25 cellular contexts compared by ENCODE assay signal in genomic region chrX:148412006-148412405, GRCh38.
A peak's percentile ranks its signal among the peaks of the same experiment; 100 is the strongest.
DNase-seq lines count a peak whose midpoint lies in the region; ATAC-seq and TF ChIP-seq lines count a peak whose summit lies in the region.
"Had no signal": no experiment of that assay in that cellular context is flagged by ENCODE, and none has a peak within 500 bp of the region (broad histone marks: within the 10 kb centered on the region; RNA-seq: fewer than 3 reads in every experiment).

No MANE protein-coding gene starts in this region.

- peaks cover 51% of the 10 kb centered on the region for H3K27me3 Mint-ChIP-seq in activated T-cell treated with anti-CD3 and anti-CD28 coated beads, Interleukin-2, amount 50 U/mL, for 72 hours (ENCODE audit: low read depth)
- H3K27me3 Mint-ChIP-seq in mesothelial cell of epicardium (ENCODE audit: low read depth): peaks cover 4% of the 10 kb centered on the region
- H3K27me3 Mint-ChIP-seq: activated CD4-positive, alpha-beta T cell treated with anti-CD3 and anti-CD28 coated beads, Interleukin-2, amount 10 ng/mL, durations not matched to agents 7 days and 5 days; brain; type B pancreatic cell had no signal

- no peak for TF ChIP-seq CTCF in mesothelial cell of epicardium (IDR thresholded peaks at IDR 0.05; ENCODE audit: unreplicated experiment)

- no peak for DNase-seq in activated T-cell treated with anti-CD3 and anti-CD28 coated beads, Interleukin-2, amount 50 U/mL, for 72 hours
- DNase-seq in activated T-cell treated with anti-CD3 and anti-CD28 coated beads, Interleukin-2, amount 50 U/mL, for 1 hour: no peak
- DNase-seq in HT1080 (ENCODE audit: low read depth): peak; percentile 61
- peak; percentile 0 for DNase-seq in amniotic epithelial cell (ENCODE audit: low read depth)
- DNase-seq in renal cortical epithelial cell (ENCODE audit: low read depth): peak; percentile 75
- DNase-seq in C1 segment of cervical spinal cord (lab: John Stamatoyannopoulos, UW): no peak
- DNase-seq in mesothelial cell of epicardium (ENCODE audit: low spot score in 2 of 2, unreplicated experiment in 2 of 2): no peak
- DNase-seq in mesenteric fat pad (ENCODE audit: low spot score): no peak
- DNase-seq: activated CD4-positive, alpha-beta T cell treated with anti-CD3 and anti-CD28 coated beads, Interleukin-2, amount 10 ng/mL, durations not matched to agents 7 days and 5 days; H7; kidney glomerular epithelial cell; naive thymus-derived CD4-positive, alpha-beta T cell; NCI-H1048; NCI-H1694; NCI-H446; NCI-H774; sigmoid colon; stimulated activated CD4-positive, alpha-beta T cell treated with anti-CD3 and anti-CD28 coated beads, Interleukin-12 subunit alpha, Interleukin-12 subunit beta, amount 100 ng/mL, for 4 hours; stimulated activated CD4-positive, alpha-beta T cell treated with anti-CD3 and anti-CD28 coated beads, Interleukin-4, amount 100 ng/mL, for 1 hour; SW 1271; T-helper 9 cell; WERI-Rb-1 had no signal

- H3K4me1 Mint-ChIP-seq in activated T-cell treated with anti-CD3 and anti-CD28 coated beads, Interleukin-2, amount 50 U/mL, for 72 hours (ENCODE audit: low read depth): peaks cover 14% of the 10 kb centered on the region
- H3K4me1 Mint-ChIP-seq in mesothelial cell of epicardium: no peaks in the 10 kb centered on the region
- H3K4me1 Mint-ChIP-seq: activated CD4-positive, alpha-beta T cell treated with anti-CD3 and anti-CD28 coated beads, Interleukin-2, amount 10 ng/mL, durations not matched to agents 7 days and 5 days; brain had no signal

- ATAC-seq in activated T-cell treated with anti-CD3 and anti-CD28 coated beads, Interleukin-2, amount 50 U/mL, for 72 hours (replicated peaks in 1 of 2): peak; percentile 80 to 93
- ATAC-seq: naive thymus-derived CD4-positive, alpha-beta T cell had no signal

- H3K4me3 Mint-ChIP-seq in activated T-cell treated with anti-CD3 and anti-CD28 coated beads, Interleukin-2, amount 50 U/mL, for 72 hours: peak overlapping the region in 1 of 2 donors; percentile 27
- no peak overlapping the region for H3K4me3 Mint-ChIP-seq in mesothelial cell of epicardium
- H3K4me3 Mint-ChIP-seq: activated CD4-positive, alpha-beta T cell treated with anti-CD3 and anti-CD28 coated beads, Interleukin-2, amount 10 ng/mL, durations not matched to agents 7 days and 5 days; brain; naive thymus-derived CD4-positive, alpha-beta T cell; type B pancreatic cell had no signal

- H3K9me3 Mint-ChIP-seq in activated T-cell treated with anti-CD3 and anti-CD28 coated beads, Interleukin-2, amount 50 U/mL, for 72 hours: peaks cover 0 to 1% of the 10 kb centered on the region in 2 donors
- peaks cover 44% of the 10 kb centered on the region for H3K9me3 Mint-ChIP-seq in mesothelial cell of epicardium
- H3K9me3 Mint-ChIP-seq: activated CD4-positive, alpha-beta T cell treated with anti-CD3 and anti-CD28 coated beads, Interleukin-2, amount 10 ng/mL, durations not matched to agents 7 days and 5 days; activated T-helper 2 cell treated with anti-CD3 and anti-CD28 coated beads, Interferon-gamma antibody, Interleukin-2, Interleukin-4, amounts not matched to agents 10 μg/mL and 5 μg/mL and 100 μg/mL, durations not matched to agents 14 hours and 24 hours and 36 hours; brain; type B pancreatic cell had no signal

- no peak overlapping the region for H3K27ac Mint-ChIP-seq in activated T-cell treated with anti-CD3 and anti-CD28 coated beads, Interleukin-2, amount 50 U/mL, for 72 hours
- H3K27ac Mint-ChIP-seq in mesothelial cell of epicardium: no peak overlapping the region
- H3K27ac Mint-ChIP-seq: activated CD4-positive, alpha-beta T cell treated with anti-CD3 and anti-CD28 coated beads, Interleukin-2, amount 10 ng/mL, durations not matched to agents 7 days and 5 days; activated T-helper 2 cell treated with anti-CD3 and anti-CD28 coated beads, Interferon-gamma antibody, Interleukin-2, Interleukin-4, amounts not matched to agents 10 μg/mL and 5 μg/mL and 100 μg/mL, durations not matched to agents 14 hours and 24 hours and 36 hours; brain; naive thymus-derived CD4-positive, alpha-beta T cell; type B pancreatic cell had no signal

- no peaks in the 10 kb centered on the region for H3K36me3 Mint-ChIP-seq in activated T-cell treated with anti-CD3 and anti-CD28 coated beads, Interleukin-2, amount 50 U/mL, for 72 hours (ENCODE audit: insufficient read depth in 2 of 2)
- H3K36me3 Mint-ChIP-seq in mesothelial cell of epicardium: no peaks in the 10 kb centered on the region
- H3K36me3 Mint-ChIP-seq: brain; naive thymus-derived CD4-positive, alpha-beta T cell; type B pancreatic cell had no signal

Comparison
In these comparisons a context has a peak if more than half of its experiments do, and no peak if none do; other contexts are left out.
1. DNase-seq: peak in HT1080 (single experiment), amniotic epithelial cell (single experiment) and renal cortical epithelial cell (single experiment); none in activated T-cell treated with anti-CD3 and anti-CD28 coated beads, Interleukin-2, amount 50 U/mL, for 72 hours (0 of 2), activated T-cell treated with anti-CD3 and anti-CD28 coated beads, Interleukin-2, amount 50 U/mL, for 1 hour (single experiment), C1 segment of cervical spinal cord (0 of 14), mesothelial cell of epicardium (0 of 2) and mesenteric fat pad (single experiment).